In genomic region chr1:35768350-35769187, GRCh38 we compare ENCODE assay signal across 8 cellular contexts. TPM values are rescaled to one million over a fixed set of nuclear protein-coding genes. Genes with fewer than 3 reads are reported as not detected.
A peak's percentile ranks its signal among the peaks of the same experiment; 100 is the strongest.
DNase-seq lines count a peak whose midpoint lies in the region; ATAC-seq, FAIRE-seq and TF ChIP-seq lines count a peak whose summit lies in the region.

No MANE protein-coding gene starts in this region.

- peaks cover 9% of the 10 kb centered on the region for H3K79me2 ChIP-seq in HepG2 (ENCODE audit: insufficient read depth, low read length)

- H3K4me1 ChIP-seq in BE2C, result no peaks in the 10 kb centered on the region
- H3K4me1 ChIP-seq in HepG2 (ENCODE audit: insufficient read depth, low read length), result peaks cover 15% of the 10 kb centered on the region; the same call in 1 of the 2 replicates
- peaks cover 6% of the 10 kb centered on the region for H3K4me1 ChIP-seq in upper lobe of right lung

- ATAC-seq in HepG2 (no peak), upper lobe of right lung (no peak), HG02642 (IDR thresholded peaks at IDR 0.05; ENCODE audit: poor library complexity, unreplicated experiment) (no peak)

- H3K36me3 Mint-ChIP-seq in HFFc6 (ENCODE audit: low read depth), result no peaks in the 10 kb centered on the region

- H3K4me2 ChIP-seq in HepG2 (ENCODE audit: low read depth, low read length), result peak overlapping the region; percentile 71

- BruUV-seq in HepG2 (replicated peaks; lab: Mats Ljungman, UMichigan), result TSS peak; percentile 69

- FAIRE-seq in HepG2 (lab: Jason Lieb, UNC), result no peak

- CTCF ChIA-PET in HepG2 (lab: Yijun Ruan, JAX; ENCODE audit: low intra/inter-chr PET ratio, low total read pairs), result no interaction called here

- H4K20me1 ChIP-seq in HepG2 (ENCODE audit: insufficient read depth, low read length), result no peaks in the 10 kb centered on the region

- H3K4me3 ChIP-seq in BE2C (ENCODE audit: low read depth, low read length) (peak overlapping the region; percentile 71), HepG2 (replicated peaks in 1 of 3; ENCODE audit: insufficient read depth in 1 of 3, low read depth in 2 of 3, low read length in 3 of 3) (peak overlapping the region; percentile 86 to 99 (median 88)), upper lobe of right lung (peak overlapping the region; percentile 96)

- H3K9ac ChIP-seq in HepG2 (ENCODE audit: insufficient read depth, low read depth, low read length), result peak overlapping the region; percentile 86

- POLR2A ChIA-PET in HepG2 (lab: Yijun Ruan, JAX), result interaction anchor here (1.2 to 1.8 kb wide), 5 partner anchors 13 to 212 kb away, joined by 3 to 10 read pairs (median 3); partner anchors contain the start of genes AGO3, KIAA0319L and NCDN

- TF ChIP-seq EP300 in HepG2 (IDR thresholded peaks at IDR 0.05; ENCODE audit: low read depth in 2 of 2, low read length in 2 of 2), result no peak
- no peak for TF ChIP-seq EP300 in HepG2 (CRISPR knock-in tag; IDR thresholded peaks at IDR 0.05; ENCODE audit: borderline replicate concordance)

- no peak for TF ChIP-seq POLR2A in HepG2 (IDR thresholded peaks at IDR 0.05; ENCODE audit: insufficient read depth in 1 of 2, low read depth in 2 of 2, low read length in 2 of 2)

- peak overlapping the region; percentile 95 for H2AFZ ChIP-seq in HepG2 (ENCODE audit: low read length)

- no peak for TF ChIP-seq CTCF in BE2C (IDR thresholded peaks at IDR 0.05; ENCODE audit: low read depth, low read length)
- TF ChIP-seq CTCF in HFFc6 (IDR thresholded peaks at IDR 0.05), result no peak
- TF ChIP-seq CTCF in HepG2 (CRISPR knock-in tag; IDR thresholded peaks at IDR 0.05), result no peak
- TF ChIP-seq CTCF in upper lobe of right lung (IDR thresholded peaks at IDR 0.05), result no peak

- WGBS in HepG2 (ENCODE audit: low lambda C conversion rate), result 25% methylated on average over 19 of the region's 19 CpGs

- peak overlapping the region; percentile 55 for H3K27ac ChIP-seq in angular gyrus (ENCODE audit: low read depth, low read length)
- H3K27ac ChIP-seq in HepG2 (ENCODE audit: extremely low read length, insufficient read depth, low read length), result peak overlapping the region; percentile 86
- H3K27ac ChIP-seq in upper lobe of right lung, result peak overlapping the region; percentile 68

- H3K27me3 Mint-ChIP-seq in HFFc6 (ENCODE audit: insufficient read depth), result peaks cover 1% of the 10 kb centered on the region

- no peaks in the 10 kb centered on the region for H3K36me3 ChIP-seq in BE2C
- no peaks in the 10 kb centered on the region for H3K36me3 ChIP-seq in HepG2 (replicated peaks in 1 of 2; ENCODE audit: control insufficient read depth in 1 of 2, insufficient read depth in 2 of 2, low read length in 2 of 2)
- H3K36me3 ChIP-seq in upper lobe of right lung, result no peaks in the 10 kb centered on the region

- H3K9me3 Mint-ChIP-seq in HFFc6, result no peaks in the 10 kb centered on the region

- TF ChIP-seq RAD21 in HepG2 (CRISPR knock-in tag; IDR thresholded peaks at IDR 0.05), result no peak

- H3K27me3 ChIP-seq in BE2C (no peaks in the 10 kb centered on the region), HepG2 (ENCODE audit: control insufficient read depth in 1 of 2, insufficient read depth in 2 of 2, low read length in 2 of 2) (no peaks in the 10 kb centered on the region), upper lobe of right lung (no peaks in the 10 kb centered on the region)

- H3K9me3 ChIP-seq in BE2C, result no peaks in the 10 kb centered on the region
- H3K9me3 ChIP-seq in HepG2 (ENCODE audit: low read length), result no peaks in the 10 kb centered on the region
- H3K9me3 ChIP-seq in upper lobe of right lung, result no peaks in the 10 kb centered on the region

- peaks cover 22% of the 10 kb centered on the region for H3K4me1 Mint-ChIP-seq in HFFc6 (ENCODE audit: low read depth)

- intact Hi-C loops in HepG2 (cut with micrococcal nuclease; ENCODE audit: unreplicated experiment), result no loop called here
- intact Hi-C loops in upper lobe of right lung (cut with DNase I), result no loop called here

- DNase-seq in BE2C (no peak), HFFc6 (no peak), HepG2 (ENCODE audit: low spot score) (no peak), upper lobe of right lung (no peak), COLO668 (lab: John Stamatoyannopoulos, UW; ENCODE audit: unreplicated experiment) (no peak), GM19240 (ENCODE audit: insufficient read length, low spot score) (no peak)

- in situ Hi-C loops in HepG2 (cut with HindIII; ENCODE audit: extremely low pct_ligation_motif_present, low pct_unique_long_range_greater_than_20kb), result no loop called here

- peak overlapping the region; percentile 76 for H3K27ac Mint-ChIP-seq in HFFc6

- peak overlapping the region; percentile 98 for H3K4me3 Mint-ChIP-seq in HFFc6

RNA-seq across cellular contexts. Expression of gene CLSPN, which starts 1.2 kb away (rescaled TPM):
- polyA plus RNA-seq in BE2C (2012; ENCODE audit: insufficient read depth, insufficient read length, low read depth), result 0.57 TPM
- total RNA-seq in HFFc6 (2021; fragmentation: NEBNext Ultra II Directional; extraction: Animal tissue kit (Norgen Biotek cat#: 25700)), result 10 to 100 TPM; 13.5 to 30.1 (median 27.3) TPM
- 32.5 and 51.7 TPM in 2 replicates for total RNA-seq in HepG2 (2016; rRNA removed; fragmentation: Illumina TruSeq; extraction: Trizol)
- total RNA-seq in HepG2 (2016; cell fraction: cytosol; rRNA removed; fragmentation: Illumina TruSeq; extraction: Trizol; ENCODE audit: low read depth), result 4.4 and 6.3 TPM in 2 replicates
- total RNA-seq in HepG2 (2016; cell fraction: insoluble cytoplasmic fraction; rRNA removed; fragmentation: Illumina TruSeq; extraction: Trizol), result 31.9 and 50.2 TPM in 2 replicates
- total RNA-seq in HepG2 (2016; cell fraction: membrane; rRNA removed; fragmentation: Illumina TruSeq; extraction: Trizol), result 6.2 and 8.0 TPM in 2 replicates
- 22.1 and 25.0 TPM in 2 replicates for total RNA-seq in HepG2 (2016; cell fraction: nucleus; rRNA removed; fragmentation: Illumina TruSeq; extraction: Trizol)
- 2.2 and 2.5 TPM in 2 replicates for polyA plus RNA-seq in HepG2 (2011; rRNA removed)
- polyA plus RNA-seq in HepG2 (2011; cell fraction: cytosol; rRNA removed), result 1.6 TPM in 2 replicates
- 1.7 and 2.2 TPM in 2 replicates for polyA plus RNA-seq in HepG2 (2011; cell fraction: nucleus; rRNA removed)
- 1.1 and 4.6 TPM in 2 replicates for polyA plus RNA-seq in HepG2 (2012)
- polyA plus RNA-seq in HepG2 (2016; cell fraction: cytosol; fragmentation: Illumina TruSeq; extraction: Trizol; ENCODE audit: low read depth), result 0.63 and 0.71 TPM in 2 replicates
- 20.7 and 21.0 TPM in 2 replicates for polyA plus RNA-seq in HepG2 (2016; cell fraction: insoluble cytoplasmic fraction; fragmentation: Illumina TruSeq; extraction: Trizol; ENCODE audit: low read depth)
- polyA plus RNA-seq in HepG2 (2016; cell fraction: membrane; fragmentation: Illumina TruSeq; extraction: Trizol; ENCODE audit: low read depth), result 0.34 and 0.68 TPM in 2 replicates
- polyA plus RNA-seq in HepG2 (2016; cell fraction: nucleus; fragmentation: Illumina TruSeq; extraction: Trizol; ENCODE audit: insufficient read depth, low read depth), result 21.6 and 24.4 TPM in 2 replicates
- 3.3 and 40.9 TPM in 2 replicates for polyA minus RNA-seq in HepG2 (2011; rRNA and poly(A)+ RNA removed; ENCODE audit: low replicate concordance)
- 4.3 and 4.4 TPM in 2 replicates for polyA minus RNA-seq in HepG2 (2011; cell fraction: cytosol; rRNA and poly(A)+ RNA removed)
- 3.9 and 4.6 TPM in 2 replicates for polyA minus RNA-seq in HepG2 (2011; cell fraction: nucleus; rRNA and poly(A)+ RNA removed)
- total RNA-seq in upper lobe of right lung, result 0.55 TPM

RNA-seq across cellular contexts. Expression of gene AGO4, which starts 39.2 kb away (rescaled TPM):
- 1.0 TPM for polyA plus RNA-seq in BE2C (2012; ENCODE audit: insufficient read depth, insufficient read length, low read depth)
- 1 to 10 TPM; 3.6 to 6.9 (median 6.3) TPM for total RNA-seq in HFFc6 (2021; fragmentation: NEBNext Ultra II Directional; extraction: Animal tissue kit (Norgen Biotek cat#: 25700))
- total RNA-seq in HepG2 (2016; rRNA removed; fragmentation: Illumina TruSeq; extraction: Trizol) (6.0 and 6.8 TPM in 2 replicates), upper lobe of right lung (23.6 TPM)
- 3.0 and 4.0 TPM in 2 replicates for total RNA-seq in HepG2 (2016; cell fraction: cytosol; rRNA removed; fragmentation: Illumina TruSeq; extraction: Trizol; ENCODE audit: low read depth)
- total RNA-seq in HepG2 (2016; cell fraction: insoluble cytoplasmic fraction; rRNA removed; fragmentation: Illumina TruSeq; extraction: Trizol), result 4.8 and 6.6 TPM in 2 replicates
- 4.0 and 7.0 TPM in 2 replicates for total RNA-seq in HepG2 (2016; cell fraction: membrane; rRNA removed; fragmentation: Illumina TruSeq; extraction: Trizol)
- total RNA-seq in HepG2 (2016; cell fraction: nucleus; rRNA removed; fragmentation: Illumina TruSeq; extraction: Trizol), result 8.4 and 9.1 TPM in 2 replicates
- 13.8 and 14.6 TPM in 2 replicates for polyA plus RNA-seq in HepG2 (2011; rRNA removed)
- 8.4 and 8.5 TPM in 2 replicates for polyA plus RNA-seq in HepG2 (2011; cell fraction: cytosol; rRNA removed)
- polyA plus RNA-seq in HepG2 (2011; cell fraction: nucleus; rRNA removed), result 15.1 and 16.9 TPM in 2 replicates
- 8.8 and 9.8 TPM in 2 replicates for polyA plus RNA-seq in HepG2 (2012)
- polyA plus RNA-seq in HepG2 (2016; cell fraction: cytosol; fragmentation: Illumina TruSeq; extraction: Trizol; ENCODE audit: low read depth), result 0.53 and 1.4 TPM in 2 replicates
- polyA plus RNA-seq in HepG2 (2016; cell fraction: insoluble cytoplasmic fraction; fragmentation: Illumina TruSeq; extraction: Trizol; ENCODE audit: low read depth), result 3.8 and 5.2 TPM in 2 replicates
- polyA plus RNA-seq in HepG2 (2016; cell fraction: membrane; fragmentation: Illumina TruSeq; extraction: Trizol; ENCODE audit: low read depth), result 2.3 and 3.6 TPM in 2 replicates
- 10.2 and 12.8 TPM in 2 replicates for polyA plus RNA-seq in HepG2 (2016; cell fraction: nucleus; fragmentation: Illumina TruSeq; extraction: Trizol; ENCODE audit: insufficient read depth, low read depth)
- polyA minus RNA-seq in HepG2 (2011; rRNA and poly(A)+ RNA removed; ENCODE audit: low replicate concordance), result 17.3 and 43.6 TPM in 2 replicates
- polyA minus RNA-seq in HepG2 (2011; cell fraction: cytosol; rRNA and poly(A)+ RNA removed), result 13.8 and 14.4 TPM in 2 replicates
- polyA minus RNA-seq in HepG2 (2011; cell fraction: nucleus; rRNA and poly(A)+ RNA removed), result 25.6 and 31.6 TPM in 2 replicates

RNA-seq across cellular contexts. Expression of gene C1orf216, which starts 49.9 kb away (rescaled TPM):
- 37.7 TPM for polyA plus RNA-seq in BE2C (2012; ENCODE audit: insufficient read depth, insufficient read length, low read depth)
- total RNA-seq in HFFc6 (2021; fragmentation: NEBNext Ultra II Directional; extraction: Animal tissue kit (Norgen Biotek cat#: 25700)), result 10 to 100 TPM; 21.0 to 22.4 (median 21.8) TPM
- total RNA-seq in HepG2 (2016; rRNA removed; fragmentation: Illumina TruSeq; extraction: Trizol), result 1.1 TPM in 2 replicates
- 0.44 TPM in 1 of 2 replicates, not detected in the other for total RNA-seq in HepG2 (2016; cell fraction: cytosol; rRNA removed; fragmentation: Illumina TruSeq; extraction: Trizol; ENCODE audit: low read depth)
- 0.80 and 0.98 TPM in 2 replicates for total RNA-seq in HepG2 (2016; cell fraction: insoluble cytoplasmic fraction; rRNA removed; fragmentation: Illumina TruSeq; extraction: Trizol)
- 0.79 and 0.83 TPM in 2 replicates for total RNA-seq in HepG2 (2016; cell fraction: membrane; rRNA removed; fragmentation: Illumina TruSeq; extraction: Trizol)
- 1.1 and 1.4 TPM in 2 replicates for total RNA-seq in HepG2 (2016; cell fraction: nucleus; rRNA removed; fragmentation: Illumina TruSeq; extraction: Trizol)
- polyA plus RNA-seq in HepG2 (2011; rRNA removed), result 0.37 and 0.48 TPM in 2 replicates
- 0.14 and 0.17 TPM in 2 replicates for polyA plus RNA-seq in HepG2 (2011; cell fraction: cytosol; rRNA removed)
- polyA plus RNA-seq in HepG2 (2011; cell fraction: nucleus; rRNA removed), result 1.5 and 1.8 TPM in 2 replicates
- 0.35 and 0.40 TPM in 2 replicates for polyA plus RNA-seq in HepG2 (2012)
- 0.09 and 0.19 TPM in 2 replicates for polyA plus RNA-seq in HepG2 (2016; cell fraction: cytosol; fragmentation: Illumina TruSeq; extraction: Trizol; ENCODE audit: low read depth)
- 0.72 and 0.88 TPM in 2 replicates for polyA plus RNA-seq in HepG2 (2016; cell fraction: insoluble cytoplasmic fraction; fragmentation: Illumina TruSeq; extraction: Trizol; ENCODE audit: low read depth)
- 0.23 TPM in 2 replicates for polyA plus RNA-seq in HepG2 (2016; cell fraction: membrane; fragmentation: Illumina TruSeq; extraction: Trizol; ENCODE audit: low read depth)
- 5.6 and 6.7 TPM in 2 replicates for polyA plus RNA-seq in HepG2 (2016; cell fraction: nucleus; fragmentation: Illumina TruSeq; extraction: Trizol; ENCODE audit: insufficient read depth, low read depth)
- 0.32 and 19.3 TPM in 2 replicates for polyA minus RNA-seq in HepG2 (2011; rRNA and poly(A)+ RNA removed; ENCODE audit: low replicate concordance)
- polyA minus RNA-seq in HepG2 (2011; cell fraction: cytosol; rRNA and poly(A)+ RNA removed), result not detected in 2 replicates
- polyA minus RNA-seq in HepG2 (2011; cell fraction: nucleus; rRNA and poly(A)+ RNA removed), result 0.37 and 0.77 TPM in 2 replicates
- 13.9 TPM for total RNA-seq in upper lobe of right lung
